Comparison of ENCODE assay signal across 11 cellular contexts in the genomic region with DNA sequence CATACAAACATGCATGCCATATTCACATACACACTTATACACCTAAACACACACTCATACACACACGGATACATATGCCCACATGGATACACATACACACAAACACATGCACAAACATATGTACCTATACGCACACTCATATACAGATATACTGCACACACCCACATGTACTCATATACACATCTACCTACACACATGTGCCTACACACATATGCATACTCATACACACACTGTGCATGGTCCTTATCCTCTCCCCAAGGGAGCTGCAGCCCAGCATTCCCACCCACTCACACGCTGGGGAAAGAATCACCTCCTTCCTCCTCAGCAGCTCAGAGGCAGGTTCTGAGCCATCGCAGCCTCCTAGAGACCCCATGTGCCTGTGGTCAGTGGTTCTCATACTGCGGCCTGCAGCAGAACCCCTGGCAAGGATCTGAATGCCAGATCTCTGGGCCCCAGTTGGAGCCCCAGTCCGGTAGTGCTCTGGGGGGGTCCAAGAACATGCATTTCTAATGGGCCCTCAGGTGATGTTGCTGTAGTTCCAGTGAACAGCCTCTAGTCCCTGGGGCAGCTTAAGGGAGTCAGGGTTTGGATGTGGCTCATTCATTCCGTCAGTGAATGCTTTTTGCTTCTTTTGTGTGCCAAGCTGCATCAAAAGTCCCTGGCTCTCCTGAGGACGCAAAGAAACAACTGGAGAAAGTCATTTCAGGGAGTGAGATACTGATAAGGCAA. TPM values are rescaled to one million over a fixed set of nuclear protein-coding genes. Genes with fewer than 3 reads are reported as not detected.
DNase-seq lines count a peak whose midpoint lies in the region; ATAC-seq and TF ChIP-seq lines count a peak whose summit lies in the region.
"Had no signal": no experiment of that assay in that cellular context is flagged by ENCODE, and none has a peak within 500 bp of the region (broad histone marks: within the 10 kb centered on the region; RNA-seq: fewer than 3 reads in every experiment).

No MANE protein-coding gene starts in this region.

- no peaks in the 10 kb centered on the region for H3K27me3 ChIP-seq in CD4-positive, alpha-beta memory T cell (ENCODE audit: insufficient read depth, low read length)
- H3K27me3 ChIP-seq in GM23338 (ENCODE audit: insufficient read depth), result no peaks in the 10 kb centered on the region

- no peaks in the 10 kb centered on the region for H3K9me3 Mint-ChIP-seq in CD4-positive, alpha-beta memory T cell
- H3K9me3 Mint-ChIP-seq in GM23338, result peaks cover 4% of the 10 kb centered on the region; the same call in 2 of the 3 replicates
- H3K9me3 Mint-ChIP-seq in activated naive CD8-positive, alpha-beta T cell (ENCODE audit: low read depth), result no peaks in the 10 kb centered on the region
- H3K9me3 Mint-ChIP-seq in naive thymus-derived CD8-positive, alpha-beta T cell, result no peaks in the 10 kb centered on the region

- H3K9me3 ChIP-seq in CD4-positive, alpha-beta memory T cell (ENCODE audit: control insufficient read depth in 1 of 2, low read length in 2 of 2), result no peaks in the 10 kb centered on the region

- no peak; a peak in 2 of 4 replicates for TF ChIP-seq CTCF in GM23338 (conservative IDR thresholded peaks at IDR 0.05; ENCODE audit: low read depth in 2 of 2)

- peaks cover 14% of the 10 kb centered on the region for H3F3A ChIP-seq in GM23338 (replicated peaks; ENCODE audit: low read depth)

- no peak for DNase-seq in CD4-positive, alpha-beta memory T cell
- DNase-seq in GM23338 (ENCODE audit: low spot score) (no peak), NCI-H2081 treated with DMSO at 0.1 percent for 48 hours (lab: John Stamatoyannopoulos, UW) (no peak), NCI-H1694 treated with DMSO at 0.1 percent for 48 hours (lab: John Stamatoyannopoulos, UW) (no peak), inferior parietal cortex (ENCODE audit: extremely low spot score) (no peak)
- DNase-seq in naive thymus-derived CD8-positive, alpha-beta T cell, result no peak
- DNase-seq: head of caudate nucleus, NCI-H2029 treated with DMSO at 0.1 percent for 48 hours, NCI-H524 had no signal

- peak overlapping the region; percentile 45 for H3K27ac ChIP-seq in CD4-positive, alpha-beta memory T cell (ENCODE audit: low read depth, low read length)
- H3K27ac ChIP-seq in GM23338 (ENCODE audit: low read depth), result peak overlapping the region; percentile 80

- peaks cover 100% of the 10 kb centered on the region for H3K4me1 ChIP-seq in CD4-positive, alpha-beta memory T cell (ENCODE audit: insufficient read depth, low read length)
- peaks cover 36% of the 10 kb centered on the region for H3K4me1 ChIP-seq in GM23338 (ENCODE audit: insufficient read depth)

- H3K4me1 Mint-ChIP-seq in CD4-positive, alpha-beta memory T cell, result peaks cover 76 to 100% (median 93%) of the 10 kb centered on the region in 4 donors
- H3K4me1 Mint-ChIP-seq in GM23338, result peaks cover 49% of the 10 kb centered on the region
- H3K4me1 Mint-ChIP-seq in activated naive CD8-positive, alpha-beta T cell (ENCODE audit: low read depth), result peaks cover 95% of the 10 kb centered on the region
- peaks cover 68 to 99% (median 97%) of the 10 kb centered on the region in 4 donors for H3K4me1 Mint-ChIP-seq in naive thymus-derived CD8-positive, alpha-beta T cell

- no peak overlapping the region for H2AFZ ChIP-seq in GM23338

- H3K79me2 ChIP-seq in GM23338 (replicated peaks; ENCODE audit: insufficient read depth), result peaks cover 74% of the 10 kb centered on the region

- peak; percentile 59 for ATAC-seq in GM23338
- ATAC-seq in naive thymus-derived CD8-positive, alpha-beta T cell, result no peak
- ATAC-seq: right cardiac atrium had no signal

- peak overlapping the region in 5 of 8 donors; percentile 20 to 90 (median 45) for H3K4me3 Mint-ChIP-seq in CD4-positive, alpha-beta memory T cell
- H3K4me3 Mint-ChIP-seq in GM23338, result no peak overlapping the region
- H3K4me3 Mint-ChIP-seq in activated naive CD8-positive, alpha-beta T cell, result peak overlapping the region; percentile 84
- peak overlapping the region in 9 of 10 donors; percentile 24 to 90 (median 49) for H3K4me3 Mint-ChIP-seq in naive thymus-derived CD8-positive, alpha-beta T cell

- H4K20me1 ChIP-seq in GM23338 (replicated peaks; ENCODE audit: insufficient read depth), result peaks cover 18% of the 10 kb centered on the region; the same call in 1 of the 2 replicates

- peaks cover 22 to 68% of the 10 kb centered on the region in 2 donors for H3K36me3 Mint-ChIP-seq in CD4-positive, alpha-beta memory T cell
- peaks cover 17% of the 10 kb centered on the region; the same call in 2 of the 3 replicates for H3K36me3 Mint-ChIP-seq in GM23338 (ENCODE audit: low read depth)
- H3K36me3 Mint-ChIP-seq in activated naive CD8-positive, alpha-beta T cell, result peaks cover 22% of the 10 kb centered on the region
- H3K36me3 Mint-ChIP-seq in naive thymus-derived CD8-positive, alpha-beta T cell, result peaks cover 0 to 44% (median 4%) of the 10 kb centered on the region in 3 donors

- CTCF ChIA-PET in CD4-positive, alpha-beta memory T cell (lab: Charles Lee; ENCODE audit: partially characterized antibody), result interaction anchor here (2.6 to 2.7 kb wide), 2 partner anchors 30 to 90 kb away, joined by 11 to 12 read pairs; no protein-coding TSS in a partner anchor

- intact Hi-C loops in CD4-positive, alpha-beta memory T cell (cut with micrococcal nuclease), result no loop called here

- peak overlapping the region; percentile 70 to 98 (median 92) for H3K27ac Mint-ChIP-seq in CD4-positive, alpha-beta memory T cell
- peak overlapping the region; percentile 66 for H3K27ac Mint-ChIP-seq in GM23338
- peak overlapping the region; percentile 100 for H3K27ac Mint-ChIP-seq in activated naive CD8-positive, alpha-beta T cell
- H3K27ac Mint-ChIP-seq in naive thymus-derived CD8-positive, alpha-beta T cell, result peak overlapping the region; percentile 8 to 99 (median 97)

- no peaks in the 10 kb centered on the region for H3K27me3 Mint-ChIP-seq in CD4-positive, alpha-beta memory T cell
- H3K27me3 Mint-ChIP-seq in GM23338 (ENCODE audit: insufficient read depth, low read depth, poor library complexity), result peaks cover 14% of the 10 kb centered on the region
- H3K27me3 Mint-ChIP-seq in activated naive CD8-positive, alpha-beta T cell, result no peaks in the 10 kb centered on the region
- H3K27me3 Mint-ChIP-seq in naive thymus-derived CD8-positive, alpha-beta T cell, result no peaks in the 10 kb centered on the region

- peaks cover 8% of the 10 kb centered on the region for H3K36me3 ChIP-seq in CD4-positive, alpha-beta memory T cell (ENCODE audit: insufficient read depth, low read length)
- no peaks in the 10 kb centered on the region for H3K36me3 ChIP-seq in GM23338 (ENCODE audit: insufficient read depth)

- H3K9me2 ChIP-seq in GM23338 (ENCODE audit: insufficient read depth), result peaks cover 5% of the 10 kb centered on the region; the same call in 1 of the 2 replicates

- POLR2A ChIA-PET in CD4-positive, alpha-beta memory T cell (lab: Charles Lee; ENCODE audit: partially characterized antibody), result interaction anchor here (1.2 to 26.8 kb wide), 6 partner anchors 10 to 20 kb away, joined by 3 to 609 read pairs (median 10); no protein-coding TSS in a partner anchor
- POLR2A ChIA-PET in naive thymus-derived CD8-positive, alpha-beta T cell (lab: Charles Lee), result interaction anchor here (1.0 to 6.5 kb wide), 11 partner anchors 9 to 109 kb away, joined by 3 to 97 read pairs (median 5); no protein-coding TSS in a partner anchor

- 0 out of 2 replicates have a peak overlapping the region, but pooled peaks have one; percentile 51 for H3K4me2 ChIP-seq in GM23338

- H3K4me3 ChIP-seq in CD4-positive, alpha-beta memory T cell (ENCODE audit: low read length in 2 of 2), result no peak overlapping the region
- no peak overlapping the region for H3K4me3 ChIP-seq in GM23338

TF ChIP-seq in GM23338, 12 proteins besides CTCF, POLR2A, EP300 and RAD21 (continues in another document):
- TF ChIP-seq NANOG (IDR thresholded peaks at IDR 0.05; ENCODE audit: borderline replicate concordance) (no peak), ZNF114 (CRISPR knock-in tag; IDR thresholded peaks at IDR 0.05) (no peak), ZNF331 (CRISPR knock-in tag; IDR thresholded peaks at IDR 0.05; ENCODE audit: low read depth) (no peak), STAT1 (IDR thresholded peaks at IDR 0.05; ENCODE audit: unreplicated experiment) (no peak), CREB1 (CRISPR knock-in tag; IDR thresholded peaks at IDR 0.05; ENCODE audit: low read depth) (no peak), POLR2AphosphoS5 (IDR thresholded peaks at IDR 0.05; ENCODE audit: low read depth) (no peak), EZH2phosphoT487 (IDR thresholded peaks at IDR 0.05; ENCODE audit: unreplicated experiment) (no peak)
- TF ChIP-seq, protein P1, sequence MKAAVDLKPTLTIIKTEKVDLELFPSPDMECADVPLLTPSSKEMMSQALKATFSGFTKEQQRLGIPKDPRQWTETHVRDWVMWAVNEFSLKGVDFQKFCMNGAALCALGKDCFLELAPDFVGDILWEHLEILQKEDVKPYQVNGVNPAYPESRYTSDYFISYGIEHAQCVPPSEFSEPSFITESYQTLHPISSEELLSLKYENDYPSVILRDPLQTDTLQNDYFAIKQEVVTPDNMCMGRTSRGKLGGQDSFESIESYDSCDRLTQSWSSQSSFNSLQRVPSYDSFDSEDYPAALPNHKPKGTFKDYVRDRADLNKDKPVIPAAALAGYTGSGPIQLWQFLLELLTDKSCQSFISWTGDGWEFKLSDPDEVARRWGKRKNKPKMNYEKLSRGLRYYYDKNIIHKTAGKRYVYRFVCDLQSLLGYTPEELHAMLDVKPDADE (IDR thresholded peaks at IDR 0.05), result no peak

RNA-seq across cellular contexts. Expression of a gene that starts 39.0 kb away (rescaled TPM):
- total RNA-seq in CD4-positive, alpha-beta memory T cell, result 100 to 1,000 TPM; 393 to 410 TPM
- 100 to 1,000 TPM in 1 of 2 donors, 10 to 100 TPM in 1; 49.5 to 166 TPM for polyA plus RNA-seq in CD4-positive, alpha-beta memory T cell
- total RNA-seq in GM23338 (2014; rRNA removed; shearing (Covaris generic)), result 48.0 and 63.0 TPM in 2 replicates
- polyA plus RNA-seq in GM23338 (2016; fragmentation: Nextera tagmentation; extraction: Ambion mirVana), result 17.1 and 19.3 TPM in 2 replicates
- total RNA-seq in naive thymus-derived CD8-positive, alpha-beta T cell, result 100 to 1,000 TPM; 565 to 573 TPM
- polyA plus RNA-seq in naive thymus-derived CD8-positive, alpha-beta T cell, result 100 to 1,000 TPM; 154 to 359 (median 176) TPM
